Comparison of ENCODE assay signal across 16 cellular contexts in the genomic region with DNA sequence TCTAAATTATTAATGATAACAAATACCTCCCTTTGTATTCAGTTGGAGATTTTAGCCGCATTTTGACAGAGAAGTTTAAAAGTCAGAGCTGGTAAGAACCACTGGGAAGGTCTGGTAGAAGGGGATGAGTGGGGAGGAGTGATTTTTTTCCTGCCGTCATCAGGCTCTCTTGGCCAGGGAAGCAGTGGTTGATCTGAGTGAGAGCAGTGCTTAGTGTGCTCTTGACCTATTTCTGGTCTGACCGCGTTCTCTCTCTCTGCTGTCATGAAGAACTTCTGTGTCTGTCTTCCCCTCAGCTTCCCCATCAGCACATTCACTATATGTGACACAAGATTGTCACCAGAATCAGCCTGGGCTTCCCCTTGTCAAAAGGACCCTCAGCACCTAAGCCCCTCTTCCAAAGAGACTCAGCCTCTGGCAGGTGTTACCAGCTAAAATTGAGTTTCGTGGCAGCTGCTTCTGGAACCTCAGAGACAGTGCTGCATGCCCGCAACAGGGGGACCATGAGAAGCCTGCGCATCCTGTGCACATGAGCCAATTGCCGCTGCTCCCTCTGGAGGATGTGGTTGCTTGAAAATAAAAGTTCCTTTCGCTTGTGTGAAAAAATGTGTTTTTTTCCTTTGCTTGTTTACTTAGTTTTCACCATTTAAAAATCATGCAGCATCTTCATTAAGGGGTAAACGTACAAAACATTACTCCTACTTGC.
"Had no signal": no experiment of that assay in that cellular context is flagged by ENCODE, and none has a peak within 500 bp of the region (broad histone marks: within the 10 kb centered on the region; RNA-seq: fewer than 3 reads in every experiment).

No MANE protein-coding gene starts in this region.

- H3K27me3 Mint-ChIP-seq: activated naive CD4-positive, alpha-beta T cell treated with anti-CD3 and anti-CD28 coated beads, Interleukin-2, amount 10 ng/mL, durations not matched to agents 7 days and 5 days had no signal

- H3K4me3 Mint-ChIP-seq: activated CD4-positive, alpha-beta memory T cell treated with anti-CD3 and anti-CD28 coated beads for 36 hours; activated CD8-positive, alpha-beta memory T cell treated with anti-CD3 and anti-CD28 coated beads, Interleukin-2, amount 10 ng/mL, durations not matched to agents 7 days and 5 days; activated naive CD4-positive, alpha-beta T cell treated with anti-CD3 and anti-CD28 coated beads, Interleukin-2, amount 10 ng/mL, durations not matched to agents 7 days and 5 days; activated T-cell treated with anti-CD3 and anti-CD28 coated beads, Interleukin-2, amount 50 U/mL, for 24 hours; natural killer cell; stimulated activated naive CD8-positive, alpha-beta T cell treated with anti-CD3 and anti-CD28 coated beads, Interleukin-15, Interleukin-2, amounts not matched to agents 100 ng/mL and 50 ng/mL, for 24 hours had no signal

- H3K36me3 Mint-ChIP-seq: activated CD4-positive, alpha-beta memory T cell treated with anti-CD3 and anti-CD28 coated beads for 36 hours; activated CD8-positive, alpha-beta memory T cell treated with anti-CD3 and anti-CD28 coated beads, Interleukin-2, amount 10 ng/mL, durations not matched to agents 7 days and 5 days; activated naive CD4-positive, alpha-beta T cell treated with anti-CD3 and anti-CD28 coated beads, Interleukin-2, amount 10 ng/mL, durations not matched to agents 7 days and 5 days; natural killer cell had no signal

- DNase-seq: activated CD4-positive, alpha-beta memory T cell treated with anti-CD3 and anti-CD28 coated beads for 36 hours; activated CD4-positive, CD25-positive, alpha-beta regulatory T cell; activated CD8-positive, alpha-beta memory T cell treated with anti-CD3 and anti-CD28 coated beads, Interleukin-2, amount 10 ng/mL, durations not matched to agents 7 days and 5 days; activated naive CD4-positive, alpha-beta T cell treated with anti-CD3 and anti-CD28 coated beads, Interleukin-2, amount 10 ng/mL, durations not matched to agents 7 days and 5 days; activated T-cell treated with anti-CD3 and anti-CD28 coated beads, Interleukin-2, amount 50 U/mL, for 24 hours; hippocampal formation; mesendoderm; natural killer cell; posterior cingulate gyrus; right cardiac atrium; small intestine; stimulated activated CD4-positive, alpha-beta T cell treated with anti-CD3 and anti-CD28 coated beads, Interleukin-4, amount 100 ng/mL, for 24 hours; SW 1271 had no signal

- H3K9me3 Mint-ChIP-seq: activated CD4-positive, alpha-beta memory T cell treated with anti-CD3 and anti-CD28 coated beads for 36 hours; activated naive CD4-positive, alpha-beta T cell treated with anti-CD3 and anti-CD28 coated beads, Interleukin-2, amount 10 ng/mL, durations not matched to agents 7 days and 5 days; activated T-cell treated with anti-CD3 and anti-CD28 coated beads, Interleukin-2, amount 50 U/mL, for 24 hours; natural killer cell; stimulated activated naive CD8-positive, alpha-beta T cell treated with anti-CD3 and anti-CD28 coated beads, Interleukin-15, Interleukin-2, amounts not matched to agents 100 ng/mL and 50 ng/mL, for 24 hours had no signal

- H3K36me3 ChIP-seq: cardiac muscle cell, esophagus muscularis mucosa had no signal

- H3K27ac ChIP-seq: cardiac muscle cell, esophagus muscularis mucosa had no signal

- ATAC-seq: activated CD8-positive, alpha-beta memory T cell treated with anti-CD3 and anti-CD28 coated beads, Interleukin-2, amount 10 ng/mL, durations not matched to agents 7 days and 5 days; natural killer cell had no signal

- H3K4me3 ChIP-seq: cardiac muscle cell, esophagus muscularis mucosa had no signal

- H3K27me3 ChIP-seq: esophagus muscularis mucosa had no signal

- H3K27ac Mint-ChIP-seq: activated CD4-positive, alpha-beta memory T cell treated with anti-CD3 and anti-CD28 coated beads for 36 hours; activated CD8-positive, alpha-beta memory T cell treated with anti-CD3 and anti-CD28 coated beads, Interleukin-2, amount 10 ng/mL, durations not matched to agents 7 days and 5 days; activated naive CD4-positive, alpha-beta T cell treated with anti-CD3 and anti-CD28 coated beads, Interleukin-2, amount 10 ng/mL, durations not matched to agents 7 days and 5 days; activated T-cell treated with anti-CD3 and anti-CD28 coated beads, Interleukin-2, amount 50 U/mL, for 24 hours; natural killer cell; stimulated activated naive CD8-positive, alpha-beta T cell treated with anti-CD3 and anti-CD28 coated beads, Interleukin-15, Interleukin-2, amounts not matched to agents 100 ng/mL and 50 ng/mL, for 24 hours had no signal

- H3K4me1 Mint-ChIP-seq: activated CD8-positive, alpha-beta memory T cell treated with anti-CD3 and anti-CD28 coated beads, Interleukin-2, amount 10 ng/mL, durations not matched to agents 7 days and 5 days; activated naive CD4-positive, alpha-beta T cell treated with anti-CD3 and anti-CD28 coated beads, Interleukin-2, amount 10 ng/mL, durations not matched to agents 7 days and 5 days had no signal
